9 cellular contexts compared by ENCODE assay signal in the genomic region with DNA sequence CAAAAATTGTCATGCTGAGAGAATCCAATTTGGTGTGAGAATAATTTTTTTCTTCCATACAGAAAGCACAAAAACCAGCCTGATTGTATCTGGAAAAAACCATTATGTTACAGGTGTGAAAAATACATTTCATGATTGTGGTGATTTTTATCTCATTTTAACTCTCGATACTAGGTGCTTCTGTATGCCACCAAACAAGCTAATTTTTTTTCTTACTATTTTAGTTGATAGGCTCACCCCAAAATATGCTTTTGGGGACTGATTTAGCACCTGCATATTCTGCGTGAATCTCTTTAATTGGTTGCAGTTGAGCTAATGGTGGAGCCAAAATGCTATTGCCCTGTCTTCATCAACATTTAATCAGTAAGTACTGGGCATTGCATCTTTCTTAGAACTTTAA. TPM values are rescaled to one million over a fixed set of nuclear protein-coding genes. Genes with fewer than 3 reads are reported as not detected.
A peak's percentile ranks its signal among the peaks of the same experiment; 100 is the strongest.
DNase-seq lines count a peak whose midpoint lies in the region; ATAC-seq, FAIRE-seq and TF ChIP-seq lines count a peak whose summit lies in the region.
"Had no signal": no experiment of that assay in that cellular context is flagged by ENCODE, and none has a peak within 500 bp of the region (broad histone marks: within the 10 kb centered on the region; RNA-seq: fewer than 3 reads in every experiment).

No MANE protein-coding gene starts in this region.

- no peaks in the 10 kb centered on the region for H3K9me1 ChIP-seq in endothelial cell of umbilical vein (replicated peaks; ENCODE audit: control insufficient read depth, extremely low read depth, insufficient read depth, low read length)

- H3K9me3 ChIP-seq in OCI-LY7 (ENCODE audit: low read length), result no peaks in the 10 kb centered on the region
- H3K9me3 ChIP-seq in endothelial cell of umbilical vein (replicated peaks; ENCODE audit: control insufficient read depth, insufficient read depth, low read length), result no peaks in the 10 kb centered on the region

- BruUV-seq in OCI-LY7 (replicated peaks; lab: Mats Ljungman, UMichigan) (no TSS peak), endothelial cell of umbilical vein (replicated peaks; lab: Mats Ljungman, UMichigan) (no TSS peak)

- H3K27me3 ChIP-seq in GM06990 (replicated peaks; ENCODE audit: control insufficient read depth, insufficient read depth, low read length), result no peaks in the 10 kb centered on the region
- no peaks in the 10 kb centered on the region for H3K27me3 ChIP-seq in endothelial cell of umbilical vein (ENCODE audit: control insufficient read depth in 2 of 2, insufficient read depth in 2 of 2, low read length in 2 of 2)
- no peaks in the 10 kb centered on the region for H3K27me3 ChIP-seq in rectal smooth muscle tissue (ENCODE audit: control insufficient read depth, insufficient read depth, low read length)

- POLR2A ChIA-PET in OCI-LY7 (lab: Charles Lee) (interaction anchor here (0.7 to 10.6 kb wide), 19 partner anchors 10 to 720 kb away, joined by 3 to 192 read pairs (median 5); partner anchors contain the start of genes CROT and TMEM243), endothelial cell of umbilical vein (lab: Charles Lee) (interaction anchor here (1.0 to 1.4 kb wide), 3 partner anchors 20 to 65 kb away, joined by 3 read pairs; partner anchors contain the start of gene TMEM243)

- TF ChIP-seq POLR2A in endothelial cell of umbilical vein (IDR thresholded peaks at IDR 0.05; ENCODE audit: low read depth, low read length), result no peak

- H3K27ac ChIP-seq in OCI-LY7 (ENCODE audit: low read depth, low read length, poor library complexity, severe bottlenecking) (peak overlapping the region; percentile 81), endothelial cell of umbilical vein (ENCODE audit: insufficient read depth, low read depth, low read length) (peak overlapping the region; percentile 84), rectal smooth muscle tissue (ENCODE audit: low read depth, low read length) (no peak overlapping the region)

- intact Hi-C loops in OCI-LY7 (cut with micrococcal nuclease; ENCODE audit: unreplicated experiment), result loop anchor here (5.0 kb wide), 4 partner anchors 83 to 942 kb away; partner anchors contain the start of gene CROT
- intact Hi-C loops in endothelial cell of umbilical vein (cut with micrococcal nuclease), result loop anchor here (10.0 kb wide), 2 partner anchors 191 to 491 kb away; partner anchors contain the start of gene CROT

- TF ChIP-seq CTCF in GM06990 (IDR thresholded peaks at IDR 0.05; ENCODE audit: insufficient read depth, low read length, poor library complexity, severe bottlenecking), result no peak
- TF ChIP-seq CTCF in OCI-LY7 (conservative IDR thresholded peaks at IDR 0.05; ENCODE audit: low read length), result no peak
- no peak for TF ChIP-seq CTCF in endothelial cell of umbilical vein (IDR thresholded peaks at IDR 0.05; ENCODE audit: extremely low read depth in 1 of 2, insufficient read depth in 1 of 2, low read depth in 1 of 2, low read length in 2 of 2)

- H3K4me3 ChIP-seq in GM06990 (replicated peaks; ENCODE audit: low read depth, low read length), result peak overlapping the region; percentile 87
- peak overlapping the region; percentile 93 for H3K4me3 ChIP-seq in OCI-LY7 (ENCODE audit: low read depth, low read length, poor library complexity, severe bottlenecking)
- peak overlapping the region; percentile 96 to 100 (median 100) for H3K4me3 ChIP-seq in endothelial cell of umbilical vein (replicated peaks in 1 of 3; ENCODE audit: insufficient read depth in 1 of 3, low read depth in 1 of 3, low read length in 3 of 3)
- peak overlapping the region; percentile 18 for H3K4me3 ChIP-seq in rectal smooth muscle tissue (ENCODE audit: low read length)

- H4K20me1 ChIP-seq in OCI-LY7 (ENCODE audit: insufficient read depth, low read length) (peaks cover 56% of the 10 kb centered on the region), endothelial cell of umbilical vein (replicated peaks; ENCODE audit: control insufficient read depth, extremely low read depth, insufficient read depth, low read length) (peaks cover 5% of the 10 kb centered on the region)

- no peak for ATAC-seq in GM21360 (IDR thresholded peaks at IDR 0.05; ENCODE audit: unreplicated experiment)

- peaks cover 61% of the 10 kb centered on the region for H3K4me1 ChIP-seq in OCI-LY7 (ENCODE audit: insufficient read depth, low read length, poor library complexity, severe bottlenecking)
- H3K4me1 ChIP-seq in endothelial cell of umbilical vein (ENCODE audit: control insufficient read depth, extremely low read depth, insufficient read depth, low read length), result peaks cover 40% of the 10 kb centered on the region
- peaks cover 19% of the 10 kb centered on the region for H3K4me1 ChIP-seq in rectal smooth muscle tissue (ENCODE audit: control insufficient read depth, insufficient read depth, low read length)

- no peaks in the 10 kb centered on the region for H3K36me3 ChIP-seq in GM06990 (ENCODE audit: control insufficient read depth, insufficient read depth, low read length)
- H3K36me3 ChIP-seq in OCI-LY7 (ENCODE audit: insufficient read depth, low read length), result peaks cover 57% of the 10 kb centered on the region
- peaks cover 0 to 2% of the 10 kb centered on the region in 2 experiments for H3K36me3 ChIP-seq in endothelial cell of umbilical vein (ENCODE audit: control insufficient read depth in 2 of 2, extremely low read depth in 1 of 2, insufficient read depth in 2 of 2, low read length in 2 of 2)
- H3K36me3 ChIP-seq in rectal smooth muscle tissue (ENCODE audit: control insufficient read depth, insufficient read depth, low read length), result no peaks in the 10 kb centered on the region

- no peaks in the 10 kb centered on the region for H3K9me2 ChIP-seq in OCI-LY7 (ENCODE audit: insufficient read depth, low read length)

- dilution Hi-C loops in endothelial cell of umbilical vein (cut with MboI; ENCODE audit: extremely low pct_ligation_motif_present, low sequenced_read_pairs), result no loop called here

- peak overlapping the region; percentile 100 for H3K9ac ChIP-seq in endothelial cell of umbilical vein (replicated peaks; ENCODE audit: extremely low read depth, insufficient read depth, low read length)
- no peak overlapping the region for H3K9ac ChIP-seq in rectal smooth muscle tissue (ENCODE audit: low read length)

- FAIRE-seq in endothelial cell of umbilical vein (lab: Jason Lieb, UNC), result no peak

- H3K79me2 ChIP-seq in OCI-LY7 (ENCODE audit: insufficient read depth, low read depth, low read length) (peaks cover 75% of the 10 kb centered on the region), endothelial cell of umbilical vein (ENCODE audit: control insufficient read depth, insufficient read depth, low read length) (peaks cover 64% of the 10 kb centered on the region)

- no peak overlapping the region for H2AFZ ChIP-seq in OCI-LY7 (ENCODE audit: low read length)
- H2AFZ ChIP-seq in endothelial cell of umbilical vein (ENCODE audit: low read depth, low read length), result no peak overlapping the region

- H3K4me2 ChIP-seq in OCI-LY7 (ENCODE audit: low read length) (peak overlapping the region; percentile 83), endothelial cell of umbilical vein (ENCODE audit: insufficient read depth, low read length) (peak overlapping the region; percentile 92)

- CTCF ChIA-PET in OCI-LY7 (lab: Charles Lee; ENCODE audit: unreplicated experiment), result interaction anchor here (1.2 to 1.5 kb wide), 2 partner anchors 61 to 65 kb away, joined by 3 to 5 read pairs; partner anchors contain the start of gene TMEM243
- CTCF ChIA-PET in endothelial cell of umbilical vein (lab: Charles Lee), result interaction anchor here (0.8 to 12.0 kb wide), 8 partner anchors 9 to 225 kb away, joined by 3 to 343 read pairs (median 4); partner anchors contain the start of genes ELAPOR2 and TMEM243

- no peak for DNase-seq in GM06990 (ENCODE audit: extremely low read depth, insufficient read length)
- DNase-seq in OCI-LY7 (ENCODE audit: low spot score), result peak; percentile 30
- no peak for DNase-seq in endothelial cell of umbilical vein (ENCODE audit: low read depth, low spot score)
- no peak for DNase-seq in foreskin melanocyte
- DNase-seq in T-helper 9 cell, result no peak
- no peak for DNase-seq in NCI-H2081 (lab: John Stamatoyannopoulos, UW)
- DNase-seq: NCI-H2081 treated with DMSO at 0.1 percent for 48 hours had no signal

TF ChIP-seq in endothelial cell of umbilical vein, 7 proteins besides CTCF, POLR2A, EP300 and RAD21:
- TF ChIP-seq GATA2 (IDR thresholded peaks at IDR 0.05; ENCODE audit: insufficient read depth, insufficient read length, low read depth, low read length) (no peak), POLR2AphosphoS5 (IDR thresholded peaks at IDR 0.05; ENCODE audit: insufficient read depth, low read depth, low read length) (no peak), EZH2 (IDR thresholded peaks at IDR 0.05; ENCODE audit: borderline replicate concordance, low read depth, low read length, severe bottlenecking) (no peak), MYC (IDR thresholded peaks at IDR 0.05; ENCODE audit: low read depth, low read length) (no peak), JUN (IDR thresholded peaks at IDR 0.05; ENCODE audit: borderline replicate concordance, insufficient read depth, insufficient read length, low read depth) (no peak), FOS (IDR thresholded peaks at IDR 0.05; ENCODE audit: borderline replicate concordance, insufficient read depth, low read length) (no peak)
- TF ChIP-seq, protein P1, sequence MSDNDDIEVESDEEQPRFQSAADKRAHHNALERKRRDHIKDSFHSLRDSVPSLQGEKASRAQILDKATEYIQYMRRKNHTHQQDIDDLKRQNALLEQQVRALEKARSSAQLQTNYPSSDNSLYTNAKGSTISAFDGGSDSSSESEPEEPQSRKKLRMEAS (IDR thresholded peaks at IDR 0.05; ENCODE audit: insufficient read depth, insufficient read length), result no peak
TF ChIP-seq in endothelial cell of umbilical vein: peak in this region for 0.

RNA-seq across cellular contexts. Expression of gene DMTF1, which starts 1.9 kb away (rescaled TPM):
- 111 and 123 TPM in 2 replicates for total RNA-seq in OCI-LY7 (2014; rRNA removed; shearing (Covaris generic))
- total RNA-seq in OCI-LY7 (2022), result 188 and 197 TPM in 2 replicates
- total RNA-seq in endothelial cell of umbilical vein, result 86.9 and 100.0 TPM in 2 replicates
- 78.5 and 92.9 TPM in 2 replicates for polyA plus RNA-seq in endothelial cell of umbilical vein
- polyA plus RNA-seq in endothelial cell of umbilical vein (2011; cell fraction: cytosol; rRNA removed), result 25.9 and 31.2 TPM in 2 replicates
- polyA plus RNA-seq in endothelial cell of umbilical vein (2011; cell fraction: nucleus; rRNA removed), result 734 and 788 TPM in 2 replicates
- 42.6 and 52.5 TPM in 2 replicates for polyA plus RNA-seq in endothelial cell of umbilical vein (2012)
- 154 and 163 TPM in 2 replicates for polyA minus RNA-seq in endothelial cell of umbilical vein
- polyA minus RNA-seq in endothelial cell of umbilical vein (2011; cell fraction: cytosol; rRNA and poly(A)+ RNA removed), result 20.6 TPM
- polyA minus RNA-seq in endothelial cell of umbilical vein (2011; cell fraction: nucleus; rRNA and poly(A)+ RNA removed), result 365 and 482 TPM in 2 replicates

Comparison
In these comparisons a context has a peak if more than half of its experiments do, and no peak if none do; other contexts are left out.
1. H3K4me3 ChIP-seq: peak in every context shown above with its lines; median percentile 100 in endothelial cell of umbilical vein; 93 in OCI-LY7; 87 in GM06990; 18 in rectal smooth muscle tissue.